8 cellular contexts compared by ENCODE assay signal in genomic region chr1:1406101-1406820, GRCh38. TPM values are rescaled to one million over a fixed set of nuclear protein-coding genes. Genes with fewer than 3 reads are reported as not detected.
DNase-seq lines count a peak whose midpoint lies in the region; ATAC-seq, FAIRE-seq and TF ChIP-seq lines count a peak whose summit lies in the region.

No MANE protein-coding gene starts in this region.

- dilution Hi-C loops in endothelial cell of umbilical vein (cut with MboI; ENCODE audit: extremely low pct_ligation_motif_present, low sequenced_read_pairs), result no loop called here

- peak overlapping the region; percentile 78 for H2BK5ac ChIP-seq in neuronal stem cell (ENCODE audit: low read length)

- H3K27me3 ChIP-seq in PC-9 (ENCODE audit: insufficient read depth, low read depth) (no peaks in the 10 kb centered on the region), endothelial cell of umbilical vein (ENCODE audit: control insufficient read depth in 2 of 2, insufficient read depth in 2 of 2, low read length in 2 of 2) (no peaks in the 10 kb centered on the region), neuronal stem cell (ENCODE audit: control insufficient read depth in 3 of 3, insufficient read depth in 3 of 3, low read depth in 1 of 3, low read length in 3 of 3) (no peaks in the 10 kb centered on the region)

- H3K18ac ChIP-seq in neuronal stem cell (ENCODE audit: low read length), result peak overlapping the region; percentile 31

- H3K9ac ChIP-seq in endothelial cell of umbilical vein (replicated peaks; ENCODE audit: extremely low read depth, insufficient read depth, low read length) (peak overlapping the region; percentile 86), neuronal stem cell (ENCODE audit: low read depth, low read length, poor library complexity) (peak overlapping the region; percentile 89)

- no peaks in the 10 kb centered on the region for H3K9me1 ChIP-seq in endothelial cell of umbilical vein (replicated peaks; ENCODE audit: control insufficient read depth, extremely low read depth, insufficient read depth, low read length)

- no peak for TF ChIP-seq POLR2A in endothelial cell of umbilical vein (IDR thresholded peaks at IDR 0.05; ENCODE audit: low read depth, low read length)

- POLR2A ChIA-PET in PC-9 (lab: Charles Lee; ENCODE audit: unreplicated experiment) (no interaction called here), endothelial cell of umbilical vein (lab: Charles Lee) (no interaction called here)

- no peaks in the 10 kb centered on the region for H3K4me1 Mint-ChIP-seq in Calu3 (ENCODE audit: low read depth, unreplicated experiment)

- H3K4me2 ChIP-seq in PC-9 (peak overlapping the region; percentile 88), endothelial cell of umbilical vein (ENCODE audit: insufficient read depth, low read length) (peak overlapping the region; percentile 77), neuronal stem cell (ENCODE audit: insufficient read depth, low read length, poor library complexity, severe bottlenecking) (peak overlapping the region; percentile 77)

- peaks cover 66% of the 10 kb centered on the region for H3K36me3 Mint-ChIP-seq in Calu3 (ENCODE audit: insufficient read depth, unreplicated experiment)

- H4K8ac ChIP-seq in neuronal stem cell (ENCODE audit: low read depth, low read length), result no peak overlapping the region

- H4K20me1 ChIP-seq in PC-9 (ENCODE audit: insufficient read depth), result peaks cover 8% of the 10 kb centered on the region
- H4K20me1 ChIP-seq in endothelial cell of umbilical vein (replicated peaks; ENCODE audit: control insufficient read depth, extremely low read depth, insufficient read depth, low read length), result no peaks in the 10 kb centered on the region

- H3K9me3 Mint-ChIP-seq in Calu3 (ENCODE audit: low read depth, unreplicated experiment), result no peaks in the 10 kb centered on the region

- WGBS in neuronal stem cell (ENCODE audit: extremely low coverage in 2 of 2, insufficient read length in 2 of 2, insufficient replicate concordance in 1 of 2), 2 donors, result no CpG with 5 or more reads among the region's 43 CpGs

- CTCF ChIA-PET in Calu3 (lab: Charles Lee) (interaction anchor here (0.8 kb wide), 1 partner anchor 29 kb away, joined by 4 read pairs; the partner anchor contains the start of gene VWA1), PC-9 (lab: Charles Lee) (no interaction called here), endothelial cell of umbilical vein (lab: Charles Lee) (interaction anchor here (2.0 kb wide), 1 partner anchor 34 kb away, joined by 26 read pairs; no protein-coding TSS in a partner anchor)

- no peaks in the 10 kb centered on the region for H3K27me3 Mint-ChIP-seq in Calu3 (ENCODE audit: unreplicated experiment)

- peaks cover 20% of the 10 kb centered on the region; the same call in 1 of the 2 replicates for H3K36me3 ChIP-seq in PC-9 (ENCODE audit: low read depth)
- peaks cover 9 to 19% of the 10 kb centered on the region in 2 experiments for H3K36me3 ChIP-seq in endothelial cell of umbilical vein (ENCODE audit: control insufficient read depth in 2 of 2, extremely low read depth in 1 of 2, insufficient read depth in 2 of 2, low read length in 2 of 2)
- H3K36me3 ChIP-seq in neuronal stem cell (replicated peaks in 1 of 2; ENCODE audit: control insufficient read depth in 2 of 2, insufficient read depth in 2 of 2, low read length in 2 of 2), result peaks cover 34 to 65% of the 10 kb centered on the region in 2 donors

- H3K4me1 ChIP-seq in PC-9 (replicated peaks; ENCODE audit: insufficient read depth) (peaks cover 19% of the 10 kb centered on the region), endothelial cell of umbilical vein (ENCODE audit: control insufficient read depth, extremely low read depth, insufficient read depth, low read length) (peaks cover 11% of the 10 kb centered on the region), neuronal stem cell (ENCODE audit: control insufficient read depth in 2 of 2, insufficient read depth in 1 of 2, low read depth in 1 of 2, low read length in 2 of 2) (peaks cover 7 to 15% of the 10 kb centered on the region in 2 donors)

- peak; percentile 98 for FAIRE-seq in endothelial cell of umbilical vein (lab: Jason Lieb, UNC)

- H3K79me1 ChIP-seq in neuronal stem cell (ENCODE audit: low read depth, low read length), result peaks cover 22% of the 10 kb centered on the region

- H3K27ac ChIP-seq in PC-9 (peak overlapping the region; percentile 44; the same call in 1 of the 2 replicates), endothelial cell of umbilical vein (ENCODE audit: insufficient read depth, low read depth, low read length) (peak overlapping the region; percentile 54), neuronal stem cell (replicated peaks; ENCODE audit: low read length) (no peak overlapping the region)

- H3K79me2 ChIP-seq in PC-9 (ENCODE audit: low read depth) (peaks cover 59% of the 10 kb centered on the region), endothelial cell of umbilical vein (ENCODE audit: control insufficient read depth, insufficient read depth, low read length) (peaks cover 48% of the 10 kb centered on the region)

- peak overlapping the region; percentile 83 for H3K4me3 Mint-ChIP-seq in Calu3 (ENCODE audit: low read depth, unreplicated experiment)

- H2BK15ac ChIP-seq in neuronal stem cell (ENCODE audit: low read length), result no peak overlapping the region

- intact Hi-C loops in Calu3 (cut with micrococcal nuclease; ENCODE audit: unreplicated experiment), result no loop called here
- intact Hi-C loops in PC-9 (cut with micrococcal nuclease; ENCODE audit: unreplicated experiment), result loop anchor here (2.0 kb wide), 2 partner anchors 27 to 35 kb away; no protein-coding TSS in a partner anchor
- intact Hi-C loops in endothelial cell of umbilical vein (cut with micrococcal nuclease), result loop anchor here (1.0 to 2.0 kb wide), 2 partner anchors 24 to 99 kb away; no protein-coding TSS in a partner anchor

- DNase-seq in Calu3, result no peak
- DNase-seq in PC-9, result no peak
- DNase-seq in endothelial cell of umbilical vein (ENCODE audit: low read depth, low spot score), result no peak
- DNase-seq in neuronal stem cell (ENCODE audit: low spot score), result no peak
- no peak for DNase-seq in Ammon's horn (ENCODE audit: low spot score)
- no peak for DNase-seq in SKM-1 treated with dmso at 0.1 percent for 144 hours (lab: John Stamatoyannopoulos, UW; ENCODE audit: unreplicated experiment)

- no peak for TF ChIP-seq CTCF in Calu3 (IDR thresholded peaks at IDR 0.05; ENCODE audit: unreplicated experiment)
- no peak for TF ChIP-seq CTCF in PC-9 (conservative IDR thresholded peaks at IDR 0.05)
- TF ChIP-seq CTCF in endothelial cell of umbilical vein (IDR thresholded peaks at IDR 0.05; ENCODE audit: extremely low read depth in 1 of 2, insufficient read depth in 1 of 2, low read depth in 1 of 2, low read length in 2 of 2), result no peak

- H3K27ac Mint-ChIP-seq in Calu3 (ENCODE audit: unreplicated experiment), result peak overlapping the region; percentile 82

- peak overlapping the region; percentile 34 for H3K23ac ChIP-seq in neuronal stem cell (ENCODE audit: low read depth, low read length, poor library complexity)

- BruUV-seq in Calu3 (replicated peaks; lab: Mats Ljungman, UMichigan) (no TSS peak), PC-9 (replicated peaks; lab: Mats Ljungman, UMichigan) (no TSS peak), endothelial cell of umbilical vein (replicated peaks; lab: Mats Ljungman, UMichigan) (no TSS peak)

- H2AFZ ChIP-seq in PC-9 (0 out of 2 replicates have a peak overlapping the region, but pooled peaks have one; percentile 85), endothelial cell of umbilical vein (ENCODE audit: low read depth, low read length) (peak overlapping the region; percentile 67), neuronal stem cell (ENCODE audit: low read length) (peak overlapping the region; percentile 88)

- H3F3A ChIP-seq in PC-9 (ENCODE audit: insufficient read depth, low read depth), result peaks cover 52% of the 10 kb centered on the region

- ATAC-seq in HG03135 (IDR thresholded peaks at IDR 0.05; ENCODE audit: unreplicated experiment), result no peak
- ATAC-seq in HG02973 (IDR thresholded peaks at IDR 0.05; ENCODE audit: unreplicated experiment), result no peak

- no peaks in the 10 kb centered on the region for H3K9me2 ChIP-seq in PC-9 (ENCODE audit: insufficient read depth)

- peak overlapping the region; percentile 80 for H3K4me3 ChIP-seq in PC-9
- peak overlapping the region; percentile 73 to 87 (median 86) for H3K4me3 ChIP-seq in endothelial cell of umbilical vein (replicated peaks in 1 of 3; ENCODE audit: insufficient read depth in 1 of 3, low read depth in 1 of 3, low read length in 3 of 3)
- H3K4me3 ChIP-seq in neuronal stem cell (ENCODE audit: low read length in 2 of 2), result peak overlapping the region; percentile 89 to 93

- H2AK5ac ChIP-seq in neuronal stem cell (ENCODE audit: low read depth, low read length), result peak overlapping the region; percentile 97

- no peak overlapping the region for H2BK12ac ChIP-seq in neuronal stem cell (ENCODE audit: low read length)

- peak overlapping the region; percentile 56 for H4K91ac ChIP-seq in neuronal stem cell (ENCODE audit: low read depth, low read length, poor library complexity)

- no peak overlapping the region for H3K14ac ChIP-seq in neuronal stem cell (ENCODE audit: low read length)

- H3K9me3 ChIP-seq in PC-9 (ENCODE audit: insufficient read depth, low read depth) (no peaks in the 10 kb centered on the region), endothelial cell of umbilical vein (replicated peaks; ENCODE audit: control insufficient read depth, insufficient read depth, low read length) (no peaks in the 10 kb centered on the region), neuronal stem cell (replicated peaks in 1 of 2; ENCODE audit: control insufficient read depth in 2 of 2, insufficient read depth in 1 of 2, low read depth in 1 of 2, low read length in 2 of 2) (no peaks in the 10 kb centered on the region)

- H2BK120ac ChIP-seq in neuronal stem cell (ENCODE audit: low read depth, low read length), result no peak overlapping the region

- H3K4ac ChIP-seq in neuronal stem cell (ENCODE audit: low read length), result no peak overlapping the region

RNA-seq across cellular contexts. Expression of gene MRPL20, which starts 0.8 kb away (rescaled TPM):
- total RNA-seq in Calu3 (2022) (81.2 and 99.1 TPM in 2 replicates), PC-9 (2021) (90.5 and 90.8 TPM in 2 replicates), endothelial cell of umbilical vein (125 and 134 TPM in 2 replicates)
- 118 and 152 TPM in 2 replicates for polyA plus RNA-seq in endothelial cell of umbilical vein
- polyA plus RNA-seq in endothelial cell of umbilical vein (2011; cell fraction: cytosol; rRNA removed), result 165 TPM in 2 replicates
- 87.6 and 96.1 TPM in 2 replicates for polyA plus RNA-seq in endothelial cell of umbilical vein (2011; cell fraction: nucleus; rRNA removed)
- polyA plus RNA-seq in endothelial cell of umbilical vein (2012), result 128 and 191 TPM in 2 replicates
- polyA minus RNA-seq in endothelial cell of umbilical vein, result 62.0 and 73.2 TPM in 2 replicates
- polyA minus RNA-seq in endothelial cell of umbilical vein (2011; cell fraction: cytosol; rRNA and poly(A)+ RNA removed), result 103 TPM
- 29.8 and 40.9 TPM in 2 replicates for polyA minus RNA-seq in endothelial cell of umbilical vein (2011; cell fraction: nucleus; rRNA and poly(A)+ RNA removed)
- 132 TPM for polyA plus RNA-seq in neuronal stem cell (2013, experiment 1 of 2)
- polyA plus RNA-seq in neuronal stem cell (2013, experiment 2 of 2), result 135 TPM

RNA-seq across cellular contexts. Expression of gene CCNL2, which starts 7.1 kb away (rescaled TPM):
- 166 and 172 TPM in 2 replicates for total RNA-seq in Calu3 (2022)
- total RNA-seq in PC-9 (2021), result 162 and 183 TPM in 2 replicates
- total RNA-seq in endothelial cell of umbilical vein, result 182 and 188 TPM in 2 replicates
- polyA plus RNA-seq in endothelial cell of umbilical vein, result 174 and 209 TPM in 2 replicates
- 37.8 and 72.0 TPM in 2 replicates for polyA plus RNA-seq in endothelial cell of umbilical vein (2011; cell fraction: cytosol; rRNA removed)
- polyA plus RNA-seq in endothelial cell of umbilical vein (2011; cell fraction: nucleus; rRNA removed), result 2,097 and 2,168 TPM in 2 replicates
- polyA plus RNA-seq in endothelial cell of umbilical vein (2012), result 115 and 129 TPM in 2 replicates
- 138 and 145 TPM in 2 replicates for polyA minus RNA-seq in endothelial cell of umbilical vein
- polyA minus RNA-seq in endothelial cell of umbilical vein (2011; cell fraction: cytosol; rRNA and poly(A)+ RNA removed), result 20.9 TPM
- 264 and 276 TPM in 2 replicates for polyA minus RNA-seq in endothelial cell of umbilical vein (2011; cell fraction: nucleus; rRNA and poly(A)+ RNA removed)
- polyA plus RNA-seq in neuronal stem cell (2013, experiment 1 of 2), result 91.8 TPM
- 90.5 TPM for polyA plus RNA-seq in neuronal stem cell (2013, experiment 2 of 2)

RNA-seq across cellular contexts. Expression of gene ANKRD65, which starts 14.8 kb away (rescaled TPM):
- total RNA-seq in Calu3 (2022), result not detected in 2 replicates
- total RNA-seq in PC-9 (2021), result 14.7 and 18.9 TPM in 2 replicates
- total RNA-seq in endothelial cell of umbilical vein, result 0.32 and 0.38 TPM in 2 replicates
- polyA plus RNA-seq in endothelial cell of umbilical vein, result 0.15 and 0.18 TPM in 2 replicates
- 0.17 TPM in 2 replicates for polyA plus RNA-seq in endothelial cell of umbilical vein (2011; cell fraction: cytosol; rRNA removed)
- 0.14 and 0.22 TPM in 2 replicates for polyA plus RNA-seq in endothelial cell of umbilical vein (2011; cell fraction: nucleus; rRNA removed)
- polyA plus RNA-seq in endothelial cell of umbilical vein (2012), result 0.20 TPM in 1 of 2 replicates, not detected in the other
- not detected in 2 replicates for polyA minus RNA-seq in endothelial cell of umbilical vein
- polyA minus RNA-seq in endothelial cell of umbilical vein (2011; cell fraction: cytosol; rRNA and poly(A)+ RNA removed), result not detected
- not detected in 2 replicates for polyA minus RNA-seq in endothelial cell of umbilical vein (2011; cell fraction: nucleus; rRNA and poly(A)+ RNA removed)
- 2.0 TPM for polyA plus RNA-seq in neuronal stem cell (2013, experiment 1 of 2)
- polyA plus RNA-seq in neuronal stem cell (2013, experiment 2 of 2), result 2.0 TPM

RNA-seq across cellular contexts. Expression of gene VWA1, which starts 29.2 kb away (rescaled TPM):
- 78.7 and 78.9 TPM in 2 replicates for total RNA-seq in Calu3 (2022)
- 56.6 and 65.9 TPM in 2 replicates for total RNA-seq in PC-9 (2021)
- total RNA-seq in endothelial cell of umbilical vein, result 3.3 and 6.1 TPM in 2 replicates
- polyA plus RNA-seq in endothelial cell of umbilical vein, result 2.0 and 3.7 TPM in 2 replicates
- polyA plus RNA-seq in endothelial cell of umbilical vein (2011; cell fraction: cytosol; rRNA removed), result 0.87 and 1.8 TPM in 2 replicates
- polyA plus RNA-seq in endothelial cell of umbilical vein (2011; cell fraction: nucleus; rRNA removed), result 0.76 and 1.5 TPM in 2 replicates
- 0.87 and 1.9 TPM in 2 replicates for polyA plus RNA-seq in endothelial cell of umbilical vein (2012)
- polyA minus RNA-seq in endothelial cell of umbilical vein, result 0.62 and 2.5 TPM in 2 replicates
- polyA minus RNA-seq in endothelial cell of umbilical vein (2011; cell fraction: cytosol; rRNA and poly(A)+ RNA removed), result not detected
- polyA minus RNA-seq in endothelial cell of umbilical vein (2011; cell fraction: nucleus; rRNA and poly(A)+ RNA removed), result 0.10 and 0.58 TPM in 2 replicates
- polyA plus RNA-seq in neuronal stem cell (2013, experiment 1 of 2), result 5.0 TPM
- polyA plus RNA-seq in neuronal stem cell (2013, experiment 2 of 2), result 4.8 TPM

RNA-seq across cellular contexts. Expression of gene AURKAIP1, which starts 31.3 kb away (rescaled TPM):
- total RNA-seq in Calu3 (2022) (98.9 and 107 TPM in 2 replicates), PC-9 (2021) (164 and 210 TPM in 2 replicates), endothelial cell of umbilical vein (149 and 151 TPM in 2 replicates)
- polyA plus RNA-seq in endothelial cell of umbilical vein, result 73.3 and 96.2 TPM in 2 replicates
- polyA plus RNA-seq in endothelial cell of umbilical vein (2011; cell fraction: cytosol; rRNA removed), result 66.9 and 116 TPM in 2 replicates
- 57.0 and 59.4 TPM in 2 replicates for polyA plus RNA-seq in endothelial cell of umbilical vein (2011; cell fraction: nucleus; rRNA removed)
- polyA plus RNA-seq in endothelial cell of umbilical vein (2012), result 87.7 and 94.1 TPM in 2 replicates
- polyA minus RNA-seq in endothelial cell of umbilical vein, result 14.6 and 17.3 TPM in 2 replicates
- polyA minus RNA-seq in endothelial cell of umbilical vein (2011; cell fraction: cytosol; rRNA and poly(A)+ RNA removed), result 59.0 TPM
- 5.8 and 14.2 TPM in 2 replicates for polyA minus RNA-seq in endothelial cell of umbilical vein (2011; cell fraction: nucleus; rRNA and poly(A)+ RNA removed)
- 61.8 TPM for polyA plus RNA-seq in neuronal stem cell (2013, experiment 1 of 2)
- 60.5 TPM for polyA plus RNA-seq in neuronal stem cell (2013, experiment 2 of 2)

Comparison
In these comparisons a context has a peak if more than half of its experiments do, and no peak if none do; other contexts are left out.
1. RNA of gene ANKRD65, which starts 14.8 kb away (total RNA-seq): 14.7 to 18.9 TPM in PC-9; 0.32 to 0.38 TPM in endothelial cell of umbilical vein and not detected in Calu3; every median in the first group is over 10 times any median in the second.
2. Peak in every context shown above with its lines, with median percentiles within 50 percentile points of each other: H2AFZ ChIP-seq, H3K4me2 ChIP-seq and H3K4me3 ChIP-seq.